In the genomic region with DNA sequence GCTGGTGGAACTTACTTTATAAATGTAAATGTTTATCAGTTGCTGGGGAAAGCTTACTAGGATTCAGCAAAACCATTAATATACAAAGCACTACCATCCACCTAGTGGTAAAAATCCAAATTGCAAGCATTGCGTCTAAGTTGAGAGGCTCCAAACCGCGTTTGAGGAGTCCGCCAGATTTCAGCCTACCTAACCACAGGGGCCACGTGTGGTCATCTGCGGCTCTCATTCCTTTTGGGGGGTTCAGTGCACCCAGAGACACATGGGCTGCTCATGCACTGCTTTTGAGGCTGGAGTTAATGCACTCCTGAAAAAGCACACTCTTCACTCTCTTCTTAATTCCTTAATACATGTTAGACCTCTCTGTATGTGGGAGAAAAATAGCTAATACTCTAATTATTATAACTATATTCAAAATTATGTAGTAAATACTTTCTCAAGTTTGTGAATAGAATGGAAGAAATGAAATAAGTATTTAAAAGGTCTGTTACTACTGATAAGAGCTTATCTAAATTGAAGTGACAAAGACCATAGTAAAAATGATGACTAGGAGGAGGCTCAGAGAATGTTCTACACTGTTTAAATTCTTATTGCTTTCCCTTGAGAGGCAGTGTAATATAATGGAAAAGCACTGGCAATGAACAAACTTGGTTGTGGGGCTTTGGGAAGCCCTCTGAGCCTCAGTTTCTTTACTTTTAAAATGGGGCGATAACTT, we compare ENCODE assay signal across 9 cellular contexts. TPM values are rescaled to one million over a fixed set of nuclear protein-coding genes. Genes with fewer than 3 reads are reported as not detected.
DNase-seq lines count a peak whose midpoint lies in the region; ATAC-seq and TF ChIP-seq lines count a peak whose summit lies in the region.
"Had no signal": no experiment of that assay in that cellular context is flagged by ENCODE, and none has a peak within 500 bp of the region (broad histone marks: within the 10 kb centered on the region; RNA-seq: fewer than 3 reads in every experiment).

No MANE protein-coding gene starts in this region.

- no peaks in the 10 kb centered on the region for H3K9me3 ChIP-seq in neural cell (ENCODE audit: low read length)

- peak overlapping the region; percentile 68 for H3K4me3 Mint-ChIP-seq in HFFc6

- H3K79me2 ChIP-seq in neural cell (replicated peaks; ENCODE audit: insufficient read depth, low read length), result no peaks in the 10 kb centered on the region

- H3K4me1 Mint-ChIP-seq in HFFc6 (ENCODE audit: low read depth), result peaks cover 34% of the 10 kb centered on the region

- no peaks in the 10 kb centered on the region for H3K9me2 ChIP-seq in neural cell (ENCODE audit: insufficient read depth, low read length)

- no peaks in the 10 kb centered on the region for H3K27me3 ChIP-seq in neural cell (ENCODE audit: insufficient read depth, low read depth, low read length)

- H3F3A ChIP-seq in neural cell (ENCODE audit: insufficient read depth, low read length, poor library complexity, severe bottlenecking), result no peaks in the 10 kb centered on the region

- no peak for ATAC-seq in HG03039 (IDR thresholded peaks at IDR 0.05; ENCODE audit: unreplicated experiment)
- no peak for ATAC-seq in HG03175 (IDR thresholded peaks at IDR 0.05; ENCODE audit: unreplicated experiment)

- DNase-seq in EL, result peak; percentile 79
- peak; percentile 75 for DNase-seq in HFFc6
- DNase-seq in NCI-H748 treated with DMSO at 0.1 percent for 48 hours (lab: John Stamatoyannopoulos, UW), result peak; percentile 50
- peak; percentile 18 for DNase-seq in activated CD8-positive, alpha-beta memory T cell treated with anti-CD3 and anti-CD28 coated beads, Interleukin-2, amount 50 U/mL, for 4 hours
- peak; percentile 66 for DNase-seq in fibroblast of gingiva (ENCODE audit: low read depth)

- no peak overlapping the region for H2AFZ ChIP-seq in neural cell (ENCODE audit: low read depth, low read length)

- TF ChIP-seq RAD21 in neural cell (conservative IDR thresholded peaks at IDR 0.05), result no peak

- no peak overlapping the region for H3K27ac ChIP-seq in neural cell (ENCODE audit: low read length)

- peaks cover 2% of the 10 kb centered on the region; the same call in 1 of the 2 replicates for H3K27me3 Mint-ChIP-seq in HFFc6 (ENCODE audit: insufficient read depth)

- H3K9me3 Mint-ChIP-seq in HFFc6, result no peaks in the 10 kb centered on the region

- H3K36me3 ChIP-seq in neural cell (ENCODE audit: insufficient read depth, low read length), result no peaks in the 10 kb centered on the region

- H3K9ac ChIP-seq in neural cell (ENCODE audit: low read length), result no peak overlapping the region

- no peaks in the 10 kb centered on the region; the same call in 1 of the 2 replicates for H3K36me3 Mint-ChIP-seq in HFFc6 (ENCODE audit: low read depth)

- no peaks in the 10 kb centered on the region for H4K20me1 ChIP-seq in neural cell (ENCODE audit: insufficient read depth)

- TF ChIP-seq EP300 in neural cell (conservative IDR thresholded peaks at IDR 0.05; ENCODE audit: poor library complexity, severe bottlenecking), result no peak

- no peak overlapping the region for H3K4me2 ChIP-seq in neural cell (ENCODE audit: low read length)

- H3K27ac Mint-ChIP-seq in HFFc6, result peak overlapping the region; percentile 70

- H3K4me3 ChIP-seq in neural cell (ENCODE audit: low read length), result no peak overlapping the region

- peak; percentile 91 for TF ChIP-seq CTCF in HFFc6 (IDR thresholded peaks at IDR 0.05)
- peak; percentile 39 for TF ChIP-seq CTCF in neural cell (IDR thresholded peaks at IDR 0.05; ENCODE audit: poor library complexity, severe bottlenecking)

TF ChIP-seq in neural cell, 6 proteins besides CTCF, POLR2A, EP300 and RAD21:
- TF ChIP-seq TAF1 (IDR thresholded peaks at IDR 0.05; ENCODE audit: low read depth) (no peak), SMC3 (conservative IDR thresholded peaks at IDR 0.05; ENCODE audit: poor library complexity) (no peak), POLR2AphosphoS5 (IDR thresholded peaks at IDR 0.05) (no peak), MXI1 (conservative IDR thresholded peaks at IDR 0.05; ENCODE audit: poor library complexity, severe bottlenecking) (no peak), EZH2 (IDR thresholded peaks at IDR 0.05; ENCODE audit: borderline replicate concordance, insufficient read depth, low read length, poor library complexity, severe bottlenecking) (no peak)
- TF ChIP-seq, protein P1, sequence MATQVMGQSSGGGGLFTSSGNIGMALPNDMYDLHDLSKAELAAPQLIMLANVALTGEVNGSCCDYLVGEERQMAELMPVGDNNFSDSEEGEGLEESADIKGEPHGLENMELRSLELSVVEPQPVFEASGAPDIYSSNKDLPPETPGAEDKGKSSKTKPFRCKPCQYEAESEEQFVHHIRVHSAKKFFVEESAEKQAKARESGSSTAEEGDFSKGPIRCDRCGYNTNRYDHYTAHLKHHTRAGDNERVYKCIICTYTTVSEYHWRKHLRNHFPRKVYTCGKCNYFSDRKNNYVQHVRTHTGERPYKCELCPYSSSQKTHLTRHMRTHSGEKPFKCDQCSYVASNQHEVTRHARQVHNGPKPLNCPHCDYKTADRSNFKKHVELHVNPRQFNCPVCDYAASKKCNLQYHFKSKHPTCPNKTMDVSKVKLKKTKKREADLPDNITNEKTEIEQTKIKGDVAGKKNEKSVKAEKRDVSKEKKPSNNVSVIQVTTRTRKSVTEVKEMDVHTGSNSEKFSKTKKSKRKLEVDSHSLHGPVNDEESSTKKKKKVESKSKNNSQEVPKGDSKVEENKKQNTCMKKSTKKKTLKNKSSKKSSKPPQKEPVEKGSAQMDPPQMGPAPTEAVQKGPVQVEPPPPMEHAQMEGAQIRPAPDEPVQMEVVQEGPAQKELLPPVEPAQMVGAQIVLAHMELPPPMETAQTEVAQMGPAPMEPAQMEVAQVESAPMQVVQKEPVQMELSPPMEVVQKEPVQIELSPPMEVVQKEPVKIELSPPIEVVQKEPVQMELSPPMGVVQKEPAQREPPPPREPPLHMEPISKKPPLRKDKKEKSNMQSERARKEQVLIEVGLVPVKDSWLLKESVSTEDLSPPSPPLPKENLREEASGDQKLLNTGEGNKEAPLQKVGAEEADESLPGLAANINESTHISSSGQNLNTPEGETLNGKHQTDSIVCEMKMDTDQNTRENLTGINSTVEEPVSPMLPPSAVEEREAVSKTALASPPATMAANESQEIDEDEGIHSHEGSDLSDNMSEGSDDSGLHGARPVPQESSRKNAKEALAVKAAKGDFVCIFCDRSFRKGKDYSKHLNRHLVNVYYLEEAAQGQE (IDR thresholded peaks at IDR 0.05; ENCODE audit: borderline replicate concordance), result no peak

RNA-seq across cellular contexts. Expression of gene MANSC4, which starts 41.4 kb away (rescaled TPM):
- total RNA-seq in HFFc6 (2021; fragmentation: NEBNext Ultra II Directional; extraction: Animal tissue kit (Norgen Biotek cat#: 25700)), result not detected
- 0.43 and 0.54 TPM in 2 replicates for polyA plus RNA-seq in neural cell
- not detected in 2 replicates for polyA minus RNA-seq in neural cell
- total RNA-seq: urinary bladder had no signal
- polyA plus RNA-seq: urinary bladder had no signal

RNA-seq across cellular contexts. Expression of gene KLHL42, which starts 41.4 kb away (rescaled TPM):
- total RNA-seq in HFFc6 (2021; fragmentation: NEBNext Ultra II Directional; extraction: Animal tissue kit (Norgen Biotek cat#: 25700)), result 10 to 100 TPM; 17.6 to 24.7 (median 19.3) TPM
- polyA plus RNA-seq in neural cell, result 50.5 and 52.2 TPM in 2 replicates
- polyA minus RNA-seq in neural cell, result 112 and 134 TPM in 2 replicates

Comparison
In these comparisons a context has a peak if more than half of its experiments do, and no peak if none do; other contexts are left out.
1. DNase-seq: peak in every context shown above with its lines; median percentile 79 in EL; 75 in HFFc6; 66 in fibroblast of gingiva; 50 in NCI-H748 treated with DMSO at 0.1 percent for 48 hours; 18 in activated CD8-positive, alpha-beta memory T cell treated with anti-CD3 and anti-CD28 coated beads, Interleukin-2, amount 50 U/mL, for 4 hours.